In genomic region chr1:47004004-47004403, GRCh38 we compare ENCODE assay signal across 1 cellular context.
TF ChIP-seq lines count a peak whose summit lies in the region.

No MANE protein-coding gene starts in this region.

TF ChIP-seq in SK-N-SH treated with all-trans-retinoic acid at 6 μM for 48 hours, 23 proteins besides CTCF, POLR2A, EP300 and RAD21 (continued from another document):
- TF ChIP-seq, protein P1, sequence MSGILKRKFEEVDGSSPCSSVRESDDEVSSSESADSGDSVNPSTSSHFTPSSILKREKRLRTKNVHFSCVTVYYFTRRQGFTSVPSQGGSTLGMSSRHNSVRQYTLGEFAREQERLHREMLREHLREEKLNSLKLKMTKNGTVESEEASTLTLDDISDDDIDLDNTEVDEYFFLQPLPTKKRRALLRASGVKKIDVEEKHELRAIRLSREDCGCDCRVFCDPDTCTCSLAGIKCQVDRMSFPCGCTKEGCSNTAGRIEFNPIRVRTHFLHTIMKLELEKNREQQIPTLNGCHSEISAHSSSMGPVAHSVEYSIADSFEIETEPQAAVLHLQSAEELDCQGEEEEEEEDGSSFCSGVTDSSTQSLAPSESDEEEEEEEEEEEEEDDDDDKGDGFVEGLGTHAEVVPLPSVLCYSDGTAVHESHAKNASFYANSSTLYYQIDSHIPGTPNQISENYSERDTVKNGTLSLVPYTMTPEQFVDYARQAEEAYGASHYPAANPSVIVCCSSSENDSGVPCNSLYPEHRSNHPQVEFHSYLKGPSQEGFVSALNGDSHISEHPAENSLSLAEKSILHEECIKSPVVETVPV (CRISPR knock-in tag; IDR thresholded peaks at IDR 0.05) = no peak
- no peak for TF ChIP-seq ZNF565 (CRISPR knock-in tag; conservative IDR thresholded peaks at IDR 0.05; ENCODE audit: low read depth)
- no peak for TF ChIP-seq BACH2 (CRISPR knock-in tag; IDR thresholded peaks at IDR 0.05; ENCODE audit: borderline replicate concordance)
- TF ChIP-seq SNAI2 (CRISPR knock-in tag; IDR thresholded peaks at IDR 0.05) = no peak
